18 cellular contexts compared by ENCODE assay signal in the genomic region with DNA sequence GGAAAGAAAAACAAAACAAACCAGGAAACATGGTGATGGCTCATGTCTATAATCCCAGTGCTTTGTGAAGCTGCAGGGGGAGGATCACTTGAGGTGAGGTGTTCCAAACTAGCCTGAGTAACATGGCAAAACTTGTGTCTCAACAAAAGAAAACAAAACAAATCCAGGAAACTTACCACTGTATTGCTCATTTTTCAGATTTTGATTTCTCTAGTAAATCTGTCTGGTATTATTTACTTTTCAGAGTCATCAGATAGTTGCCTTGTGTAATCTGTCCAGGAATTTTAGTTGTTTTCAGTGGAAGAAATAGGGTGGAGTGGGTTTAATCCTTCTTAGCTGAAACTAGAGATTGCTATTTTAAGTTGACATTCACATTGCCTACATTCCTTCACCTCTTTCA.
DNase-seq lines count a peak whose midpoint lies in the region; ATAC-seq and TF ChIP-seq lines count a peak whose summit lies in the region.
"Had no signal": no experiment of that assay in that cellular context is flagged by ENCODE, and none has a peak within 500 bp of the region (broad histone marks: within the 10 kb centered on the region; RNA-seq: fewer than 3 reads in every experiment).

No MANE protein-coding gene starts in this region.

- H3K36me3 Mint-ChIP-seq in CD8-positive, alpha-beta memory T cell = no peaks in the 10 kb centered on the region
- no peaks in the 10 kb centered on the region for H3K36me3 Mint-ChIP-seq in activated T-cell treated with anti-CD3 and anti-CD28 coated beads, Interleukin-2, amount 50 U/mL, for 24 hours (ENCODE audit: low read depth)
- H3K36me3 Mint-ChIP-seq: CD4-positive, CD25-positive, alpha-beta regulatory T cell had no signal

- no peaks in the 10 kb centered on the region for H4K20me1 ChIP-seq in PC-3 (ENCODE audit: low read length)

- intact Hi-C loops in PC-3 (cut with micrococcal nuclease) = loop anchor here (1.0 to 10.0 kb wide), 7 partner anchors 18 to 680 kb away; a partner anchor contains a TSS

- no peaks in the 10 kb centered on the region for H3K4me1 Mint-ChIP-seq in CD8-positive, alpha-beta memory T cell
- no peaks in the 10 kb centered on the region for H3K4me1 Mint-ChIP-seq in activated T-cell treated with anti-CD3 and anti-CD28 coated beads, Interleukin-2, amount 50 U/mL, for 24 hours (ENCODE audit: low read depth)
- H3K4me1 Mint-ChIP-seq: CD4-positive, CD25-positive, alpha-beta regulatory T cell had no signal

- DNase-seq in Daoy (ENCODE audit: low read depth) (peak; percentile 40), PC-3 (peak; percentile 95), epithelial cell of esophagus (ENCODE audit: low read depth) (peak; percentile 96), non-pigmented ciliary epithelial cell (ENCODE audit: low read depth) (peak; percentile 70), NCI-H187 treated with DMSO at 0.1 percent for 48 hours (lab: John Stamatoyannopoulos, UW) (no peak)
- no peak for DNase-seq in CD8-positive, alpha-beta memory T cell
- no peak for DNase-seq in activated T-cell treated with anti-CD3 and anti-CD28 coated beads, Interleukin-2, amount 50 U/mL, for 24 hours
- DNase-seq: activated CD8-positive, alpha-beta T cell treated with anti-CD3 and anti-CD28 coated beads for 36 hours; activated gamma-delta T cell treated with Interleukin-2 at 50 U/mL for 16 hours; CD4-positive, CD25-positive, alpha-beta regulatory T cell; cerebellar nuclear complex; islet precursor cell; NCI-H1417 treated with DMSO at 0.1 percent for 48 hours; NCI-H526; retina had no signal

- POLR2A ChIA-PET in PC-3 (lab: Charles Lee; ENCODE audit: unreplicated experiment) = interaction anchor here (0.7 to 0.8 kb wide), 2 partner anchors 252 to 681 kb away, joined by 4 read pairs; no protein-coding TSS in a partner anchor
- POLR2A ChIA-PET in CD8-positive, alpha-beta memory T cell (lab: Charles Lee) = no interaction called here

- H3K27ac Mint-ChIP-seq in CD8-positive, alpha-beta memory T cell = no peak overlapping the region
- H3K27ac Mint-ChIP-seq in activated T-cell treated with anti-CD3 and anti-CD28 coated beads, Interleukin-2, amount 50 U/mL, for 24 hours = no peak overlapping the region
- H3K27ac Mint-ChIP-seq: activated CD8-positive, alpha-beta T cell treated with anti-CD3 and anti-CD28 coated beads for 36 hours; CD4-positive, CD25-positive, alpha-beta regulatory T cell; stimulated activated naive CD8-positive, alpha-beta T cell treated with anti-CD3 and anti-CD28 coated beads, Interleukin-15, Interleukin-2, amounts not matched to agents 100 ng/mL and 50 ng/mL, for 24 hours had no signal

- H3K9me3 Mint-ChIP-seq in CD8-positive, alpha-beta memory T cell = no peaks in the 10 kb centered on the region
- no peaks in the 10 kb centered on the region for H3K9me3 Mint-ChIP-seq in activated T-cell treated with anti-CD3 and anti-CD28 coated beads, Interleukin-2, amount 50 U/mL, for 24 hours
- H3K9me3 Mint-ChIP-seq: activated CD8-positive, alpha-beta T cell treated with anti-CD3 and anti-CD28 coated beads for 36 hours; stimulated activated naive CD8-positive, alpha-beta T cell treated with anti-CD3 and anti-CD28 coated beads, Interleukin-15, Interleukin-2, amounts not matched to agents 100 ng/mL and 50 ng/mL, for 24 hours had no signal

- TF ChIP-seq CTCF in PC-3 (conservative IDR thresholded peaks at IDR 0.05; ENCODE audit: low read depth, low read length) (no peak), epithelial cell of esophagus (IDR thresholded peaks at IDR 0.05; ENCODE audit: insufficient read depth, low read depth, low read length, missing control alignments) (no peak)

- peak overlapping the region; percentile 93 for H3K27ac ChIP-seq in PC-3 (ENCODE audit: low read length)
- no peak overlapping the region for H3K27ac ChIP-seq in CD8-positive, alpha-beta memory T cell (ENCODE audit: low read depth, low read length)

- H3K4me2 ChIP-seq in PC-3 (ENCODE audit: low read length) = peak overlapping the region; percentile 70

- no TSS peak for BruUV-seq in PC-3 (replicated peaks; lab: Mats Ljungman, UMichigan)

- CTCF ChIA-PET in PC-3 (lab: Charles Lee) = interaction anchor here (1.0 kb wide), 1 partner anchor 670 kb away, joined by 3 read pairs; no protein-coding TSS in a partner anchor
- CTCF ChIA-PET in CD8-positive, alpha-beta memory T cell (lab: Charles Lee) = no interaction called here

- H3K4me3 Mint-ChIP-seq in CD8-positive, alpha-beta memory T cell = no peak overlapping the region
- H3K4me3 Mint-ChIP-seq in activated T-cell treated with anti-CD3 and anti-CD28 coated beads, Interleukin-2, amount 50 U/mL, for 24 hours = no peak overlapping the region
- H3K4me3 Mint-ChIP-seq: activated CD8-positive, alpha-beta T cell treated with anti-CD3 and anti-CD28 coated beads for 36 hours; CD4-positive, CD25-positive, alpha-beta regulatory T cell; stimulated activated naive CD8-positive, alpha-beta T cell treated with anti-CD3 and anti-CD28 coated beads, Interleukin-15, Interleukin-2, amounts not matched to agents 100 ng/mL and 50 ng/mL, for 24 hours had no signal

- H3K36me3 ChIP-seq in PC-3 (ENCODE audit: low read depth, low read length) = no peaks in the 10 kb centered on the region
- no peaks in the 10 kb centered on the region for H3K36me3 ChIP-seq in CD8-positive, alpha-beta memory T cell (ENCODE audit: insufficient read depth, low read length)

- peaks cover 7% of the 10 kb centered on the region for H3F3A ChIP-seq in PC-3 (ENCODE audit: low read length, unreplicated experiment)

- H3K79me2 ChIP-seq in PC-3 (ENCODE audit: low read length) = no peaks in the 10 kb centered on the region

- H3K4me1 ChIP-seq in PC-3 (ENCODE audit: insufficient read depth, low read length) = peaks cover 39% of the 10 kb centered on the region
- H3K4me1 ChIP-seq in CD8-positive, alpha-beta memory T cell (ENCODE audit: insufficient read depth, low read length) = no peaks in the 10 kb centered on the region

- no peaks in the 10 kb centered on the region for H3K27me3 ChIP-seq in PC-3 (ENCODE audit: low read length)
- no peaks in the 10 kb centered on the region for H3K27me3 ChIP-seq in CD8-positive, alpha-beta memory T cell (ENCODE audit: insufficient read depth, low read length, poor library complexity, severe bottlenecking)

- peak overlapping the region; percentile 21; the same call in 1 of the 2 replicates for H3K4me3 ChIP-seq in PC-3 (ENCODE audit: low read length)
- H3K4me3 ChIP-seq in epithelial cell of esophagus (ENCODE audit: low read length) = no peak overlapping the region
- H3K4me3 ChIP-seq in CD8-positive, alpha-beta memory T cell (ENCODE audit: low read length) = no peak overlapping the region

- peaks cover 0 to 14% of the 10 kb centered on the region in 2 donors for H3K27me3 Mint-ChIP-seq in CD8-positive, alpha-beta memory T cell
- H3K27me3 Mint-ChIP-seq in activated T-cell treated with anti-CD3 and anti-CD28 coated beads, Interleukin-2, amount 50 U/mL, for 24 hours = peaks cover 10% of the 10 kb centered on the region

- ATAC-seq in PC-3 (peak; percentile 94), GM19351 (IDR thresholded peaks at IDR 0.05; ENCODE audit: unreplicated experiment) (no peak)
- ATAC-seq: activated CD8-positive, alpha-beta T cell treated with anti-CD3 and anti-CD28 coated beads for 36 hours; HepG2 had no signal

- no peaks in the 10 kb centered on the region for H3K9me2 ChIP-seq in PC-3 (replicated peaks; ENCODE audit: low read length)

- H3K9me3 ChIP-seq in PC-3 (ENCODE audit: low read length) = no peaks in the 10 kb centered on the region
- no peaks in the 10 kb centered on the region for H3K9me3 ChIP-seq in CD8-positive, alpha-beta memory T cell (ENCODE audit: low read length)

- H3K9ac ChIP-seq in PC-3 (ENCODE audit: low read length) = peak overlapping the region; percentile 66; the same call in 1 of the 2 replicates

- H2AFZ ChIP-seq in PC-3 (ENCODE audit: low read length) = peak overlapping the region; percentile 13; the same call in 1 of the 2 replicates

Comparison
In these comparisons a context has a peak if more than half of its experiments do, and no peak if none do; other contexts are left out.
1. DNase-seq: peak in Daoy (single experiment), PC-3 (single experiment), epithelial cell of esophagus (single experiment) and non-pigmented ciliary epithelial cell (single experiment); none in NCI-H187 treated with DMSO at 0.1 percent for 48 hours (single experiment), CD8-positive, alpha-beta memory T cell (0 of 5) and activated T-cell treated with anti-CD3 and anti-CD28 coated beads, Interleukin-2, amount 50 U/mL, for 24 hours (single experiment).